In the genomic region with DNA sequence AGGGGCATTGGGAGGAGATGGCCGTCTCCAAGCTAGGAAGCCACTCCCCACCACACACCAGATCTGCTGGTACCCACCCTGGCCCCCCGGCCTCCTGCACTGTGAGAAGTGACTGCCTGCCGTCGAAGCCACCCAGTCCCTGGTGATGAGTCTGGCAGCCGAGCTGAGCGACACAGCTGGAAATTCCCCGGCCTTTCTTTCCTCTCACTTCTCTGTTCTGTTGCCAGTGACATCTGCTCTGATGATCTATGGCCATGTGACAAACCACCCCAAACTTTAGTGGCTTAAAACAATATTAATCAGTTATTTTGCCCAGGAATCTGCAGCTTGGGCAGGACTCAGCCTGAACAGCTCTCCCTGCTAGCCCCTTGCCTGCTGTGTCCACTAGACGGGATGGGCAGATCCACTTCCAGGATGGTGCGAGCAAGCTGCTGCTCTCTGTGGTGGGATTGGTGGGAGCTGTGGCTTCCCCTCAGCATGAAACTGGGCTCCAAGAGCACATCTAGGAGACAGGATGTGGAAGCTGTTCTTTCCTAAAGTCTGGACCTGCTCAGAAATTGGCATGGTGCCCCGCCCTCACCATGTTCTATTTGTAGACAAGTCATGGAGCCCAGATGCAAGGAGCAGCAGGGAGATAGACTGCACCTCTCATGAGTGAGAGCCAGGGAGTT, we compare ENCODE assay signal across 11 cellular contexts.
DNase-seq lines count a peak whose midpoint lies in the region; ATAC-seq lines count a peak whose summit lies in the region.
"Had no signal": no experiment of that assay in that cellular context is flagged by ENCODE, and none has a peak within 500 bp of the region (broad histone marks: within the 10 kb centered on the region; RNA-seq: fewer than 3 reads in every experiment).

No MANE protein-coding gene starts in this region.

- peaks cover 0 to 5% of the 10 kb centered on the region in 2 donors for H3K27me3 ChIP-seq in naive thymus-derived CD4-positive, alpha-beta T cell (ENCODE audit: control insufficient read depth in 2 of 2, insufficient read depth in 2 of 2, low read length in 2 of 2)
- H3K27me3 ChIP-seq: right lobe of liver had no signal

- no peak overlapping the region for H3K4me3 ChIP-seq in naive thymus-derived CD4-positive, alpha-beta T cell (ENCODE audit: low read length)
- H3K4me3 ChIP-seq: right lobe of liver had no signal

- no peak overlapping the region for H3K4me3 Mint-ChIP-seq in naive thymus-derived CD4-positive, alpha-beta T cell
- H3K4me3 Mint-ChIP-seq: activated naive CD4-positive, alpha-beta T cell treated with anti-CD3 and anti-CD28 coated beads, Interleukin-2, amount 50 U/mL, for 24 hours had no signal

- POLR2A ChIA-PET in naive thymus-derived CD4-positive, alpha-beta T cell (lab: Charles Lee) = no interaction called here

- H3K4me1 Mint-ChIP-seq in naive thymus-derived CD4-positive, alpha-beta T cell = peaks cover 4 to 36% (median 16%) of the 10 kb centered on the region in 7 donors

- H3K36me3 ChIP-seq in naive thymus-derived CD4-positive, alpha-beta T cell (ENCODE audit: control insufficient read depth in 2 of 3, insufficient read depth in 3 of 3, low read length in 3 of 3) = no peaks in the 10 kb centered on the region
- H3K36me3 ChIP-seq: right lobe of liver had no signal

- H3K36me3 Mint-ChIP-seq in naive thymus-derived CD4-positive, alpha-beta T cell = peaks cover 0 to 2% (median 0%) of the 10 kb centered on the region in 5 donors
- H3K36me3 Mint-ChIP-seq: activated naive CD4-positive, alpha-beta T cell treated with anti-CD3 and anti-CD28 coated beads, Interleukin-2, amount 50 U/mL, for 24 hours had no signal

- H3K27ac Mint-ChIP-seq in naive thymus-derived CD4-positive, alpha-beta T cell = no peak overlapping the region
- H3K27ac Mint-ChIP-seq: activated naive CD4-positive, alpha-beta T cell treated with anti-CD3 and anti-CD28 coated beads, Interleukin-2, amount 50 U/mL, for 24 hours had no signal

- H3K27me3 Mint-ChIP-seq in naive thymus-derived CD4-positive, alpha-beta T cell = peaks cover 0 to 12% (median 1%) of the 10 kb centered on the region in 5 donors
- H3K27me3 Mint-ChIP-seq: activated naive CD4-positive, alpha-beta T cell treated with anti-CD3 and anti-CD28 coated beads, Interleukin-2, amount 50 U/mL, for 24 hours had no signal

- peaks cover 0 to 3% of the 10 kb centered on the region in 2 donors for H3K4me1 ChIP-seq in naive thymus-derived CD4-positive, alpha-beta T cell (ENCODE audit: control insufficient read depth in 2 of 2, insufficient read depth in 2 of 2, low read length in 2 of 2)
- H3K4me1 ChIP-seq: right lobe of liver had no signal

- no peaks in the 10 kb centered on the region for H3K9me3 ChIP-seq in naive thymus-derived CD4-positive, alpha-beta T cell (ENCODE audit: control insufficient read depth in 2 of 3, low read length in 3 of 3)
- H3K9me3 ChIP-seq: right lobe of liver had no signal

- peak in 1 of 9 donors; percentile 23 for DNase-seq in naive thymus-derived CD4-positive, alpha-beta T cell
- DNase-seq in kidney glomerular epithelial cell (lab: John Stamatoyannopoulos, UW) = no peak
- DNase-seq in GOT3 (lab: John Stamatoyannopoulos, UW) = no peak
- no peak for DNase-seq in NCI-H446 treated with DMSO at 0.1 percent for 48 hours (lab: John Stamatoyannopoulos, UW)
- no peak for DNase-seq in SHP77 treated with DMSO at 0.1 percent for 48 hours (lab: John Stamatoyannopoulos, UW)
- DNase-seq: foreskin fibroblast, right lobe of liver had no signal

- intact Hi-C loops in naive thymus-derived CD4-positive, alpha-beta T cell (cut with micrococcal nuclease) = no loop called here

- peaks cover 0 to 1% (median 0%) of the 10 kb centered on the region in 11 donors for H3K9me3 Mint-ChIP-seq in naive thymus-derived CD4-positive, alpha-beta T cell
- H3K9me3 Mint-ChIP-seq: activated naive CD4-positive, alpha-beta T cell treated with anti-CD3 and anti-CD28 coated beads, Interleukin-2, amount 50 U/mL, for 24 hours had no signal

- CTCF ChIA-PET in naive thymus-derived CD4-positive, alpha-beta T cell (lab: Charles Lee) = no interaction called here

- H3K27ac ChIP-seq in naive thymus-derived CD4-positive, alpha-beta T cell (ENCODE audit: low read depth, low read length) = no peak overlapping the region
- H3K27ac ChIP-seq: right lobe of liver had no signal

- ATAC-seq in GM18867 (IDR thresholded peaks at IDR 0.05; ENCODE audit: unreplicated experiment) = peak; percentile 89
- ATAC-seq in GM21717 (IDR thresholded peaks at IDR 0.05; ENCODE audit: unreplicated experiment) = peak; percentile 90
- peak; percentile 84 for ATAC-seq in HG03565 (IDR thresholded peaks at IDR 0.05; ENCODE audit: unreplicated experiment)
- peak; percentile 65 for ATAC-seq in naive thymus-derived CD4-positive, alpha-beta T cell
